ENCODE assay signal across 11 cellular contexts in the genomic region with DNA sequence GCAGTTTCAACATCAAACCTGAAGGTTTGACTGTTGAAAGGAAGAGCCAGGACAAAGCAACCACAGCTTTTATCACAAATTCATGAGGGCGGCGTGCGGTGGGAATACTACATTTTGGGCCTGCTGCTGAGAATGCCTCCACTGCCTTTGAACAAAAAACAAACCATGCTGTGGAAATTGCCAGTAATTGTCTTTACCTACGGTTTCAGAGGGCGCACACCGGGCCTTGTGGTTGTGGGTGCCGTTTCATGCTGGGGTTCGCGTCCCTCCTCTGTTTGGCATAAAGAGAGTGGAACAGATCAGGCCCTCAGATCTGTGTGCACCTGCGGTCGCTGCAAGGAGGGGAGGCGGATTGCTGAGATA. TPM values are rescaled to one million over a fixed set of nuclear protein-coding genes. Genes with fewer than 3 reads are reported as not detected.
DNase-seq lines count a peak whose midpoint lies in the region; ATAC-seq and TF ChIP-seq lines count a peak whose summit lies in the region.
"Had no signal": no experiment of that assay in that cellular context is flagged by ENCODE, and none has a peak within 500 bp of the region (broad histone marks: within the 10 kb centered on the region; RNA-seq: fewer than 3 reads in every experiment).

No MANE protein-coding gene starts in this region.

- H3K36me3 Mint-ChIP-seq in T-helper 17 cell (ENCODE audit: low read depth) (no peaks in the 10 kb centered on the region), WTC11 (no peaks in the 10 kb centered on the region)
- H3K36me3 Mint-ChIP-seq in effector memory CD8-positive, alpha-beta T cell (ENCODE audit: insufficient read depth): no peaks in the 10 kb centered on the region

- no peak overlapping the region for H3K9ac ChIP-seq in Karpas-422 (ENCODE audit: low read length)

- H3K27ac ChIP-seq in Karpas-422 (ENCODE audit: low read length): no peak overlapping the region
- H3K27ac ChIP-seq: coronary artery had no signal

- H3K4me1 Mint-ChIP-seq in T-helper 17 cell: peaks cover 72% of the 10 kb centered on the region
- peaks cover 31 to 34% of the 10 kb centered on the region in 2 donors for H3K4me1 Mint-ChIP-seq in effector memory CD8-positive, alpha-beta T cell (ENCODE audit: low read depth in 2 of 2)
- peaks cover 6% of the 10 kb centered on the region for H3K4me1 Mint-ChIP-seq in WTC11

- DNase-seq in T-helper 17 cell: peak in 2 of 3 donors; percentile 53 to 68
- DNase-seq in activated T-cell treated with anti-CD3 and anti-CD28 coated beads for 4 hours: peak; percentile 72
- DNase-seq in effector memory CD8-positive, alpha-beta T cell: peak in 2 of 3 experiments; percentile 41
- DNase-seq in stimulated activated CD8-positive, alpha-beta memory T cell treated with anti-CD3 and anti-CD28 coated beads, Interleukin-4, amount 100 ng/mL, for 1 hour (ENCODE audit: low read depth in 2 of 2, low spot score in 1 of 2): peak; percentile 42 to 71
- no peak for DNase-seq in left lobe of liver (ENCODE audit: low spot score)
- no peak for DNase-seq in Karpas-422
- no peak for DNase-seq in WTC11 (ENCODE audit: low spot score)
- DNase-seq: MM.1S had no signal

- POLR2A ChIA-PET in WTC11 (lab: Charles Lee): no interaction called here

- no peaks in the 10 kb centered on the region for H3K27me3 ChIP-seq in Karpas-422 (ENCODE audit: low read length)

- no peak overlapping the region for H3K4me3 ChIP-seq in Karpas-422 (ENCODE audit: low read length)
- H3K4me3 ChIP-seq: coronary artery, lung had no signal

- H4K20me1 ChIP-seq in Karpas-422 (ENCODE audit: insufficient read depth, low read depth, low read length): no peaks in the 10 kb centered on the region; the same call in 1 of the 2 replicates

- H3K36me3 ChIP-seq in Karpas-422 (ENCODE audit: insufficient read depth, low read length): no peaks in the 10 kb centered on the region

- no peaks in the 10 kb centered on the region for H3K4me1 ChIP-seq in Karpas-422 (ENCODE audit: low read length)

- no peak overlapping the region for H3K4me2 ChIP-seq in Karpas-422 (ENCODE audit: low read depth, low read length, poor library complexity, severe bottlenecking)

- H3K27ac Mint-ChIP-seq in T-helper 17 cell (peak overlapping the region; percentile 92), WTC11 (no peak overlapping the region)
- peak overlapping the region; percentile 16 to 69 for H3K27ac Mint-ChIP-seq in effector memory CD8-positive, alpha-beta T cell

- CTCF ChIA-PET in WTC11 (lab: Charles Lee): interaction anchor here (2.9 to 3.7 kb wide), 2 partner anchors 14 to 47 kb away, joined by 13 to 19 read pairs; no protein-coding TSS in a partner anchor

- H3K9me2 ChIP-seq in Karpas-422 (replicated peaks; ENCODE audit: insufficient read depth, low read length): no peaks in the 10 kb centered on the region

- H3K9me3 ChIP-seq in T-helper 17 cell (ENCODE audit: control insufficient read depth, low read length, poor library complexity, severe bottlenecking) (no peaks in the 10 kb centered on the region), Karpas-422 (ENCODE audit: low read length) (no peaks in the 10 kb centered on the region)

- no peaks in the 10 kb centered on the region for H3K9me3 Mint-ChIP-seq in effector memory CD8-positive, alpha-beta T cell
- H3K9me3 Mint-ChIP-seq in WTC11: no peaks in the 10 kb centered on the region

- no peak for TF ChIP-seq CTCF in WTC11 (IDR thresholded peaks at IDR 0.05)

- peak; percentile 85 for ATAC-seq in T-helper 17 cell
- peak; percentile 83 for ATAC-seq in effector memory CD8-positive, alpha-beta T cell (replicated peaks)
- no peak for ATAC-seq in left lobe of liver
- no peak for ATAC-seq in HG03280 (IDR thresholded peaks at IDR 0.05; ENCODE audit: unreplicated experiment)
- ATAC-seq in WTC11: no peak

- peak overlapping the region; percentile 71 for H3K4me3 Mint-ChIP-seq in T-helper 17 cell
- H3K4me3 Mint-ChIP-seq in effector memory CD8-positive, alpha-beta T cell: peak overlapping the region; percentile 2 to 13
- H3K4me3 Mint-ChIP-seq in WTC11: no peak overlapping the region

- H3K27me3 Mint-ChIP-seq in T-helper 17 cell: no peaks in the 10 kb centered on the region
- no peaks in the 10 kb centered on the region for H3K27me3 Mint-ChIP-seq in effector memory CD8-positive, alpha-beta T cell
- H3K27me3 Mint-ChIP-seq in WTC11 (ENCODE audit: low read depth): peaks cover 4% of the 10 kb centered on the region; the same call in 1 of the 2 replicates

- no peak overlapping the region for H2AFZ ChIP-seq in Karpas-422 (ENCODE audit: low read length)

- no peaks in the 10 kb centered on the region for H3K79me2 ChIP-seq in Karpas-422 (ENCODE audit: low read length)

TF ChIP-seq in WTC11, 78 proteins besides CTCF, POLR2A, EP300 and RAD21:
- TF ChIP-seq GABPB1 (CRISPR knock-in tag; IDR thresholded peaks at IDR 0.05): no peak
- no peak for TF ChIP-seq ZNF423 (CRISPR knock-in tag; IDR thresholded peaks at IDR 0.05)
- TF ChIP-seq, protein P1, sequence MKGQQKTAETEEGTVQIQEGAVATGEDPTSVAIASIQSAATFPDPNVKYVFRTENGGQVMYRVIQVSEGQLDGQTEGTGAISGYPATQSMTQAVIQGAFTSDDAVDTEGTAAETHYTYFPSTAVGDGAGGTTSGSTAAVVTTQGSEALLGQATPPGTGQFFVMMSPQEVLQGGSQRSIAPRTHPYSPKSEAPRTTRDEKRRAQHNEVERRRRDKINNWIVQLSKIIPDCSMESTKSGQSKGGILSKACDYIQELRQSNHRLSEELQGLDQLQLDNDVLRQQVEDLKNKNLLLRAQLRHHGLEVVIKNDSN (CRISPR knock-in tag; IDR thresholded peaks at IDR 0.05): no peak
- TF ChIP-seq, protein P2, sequence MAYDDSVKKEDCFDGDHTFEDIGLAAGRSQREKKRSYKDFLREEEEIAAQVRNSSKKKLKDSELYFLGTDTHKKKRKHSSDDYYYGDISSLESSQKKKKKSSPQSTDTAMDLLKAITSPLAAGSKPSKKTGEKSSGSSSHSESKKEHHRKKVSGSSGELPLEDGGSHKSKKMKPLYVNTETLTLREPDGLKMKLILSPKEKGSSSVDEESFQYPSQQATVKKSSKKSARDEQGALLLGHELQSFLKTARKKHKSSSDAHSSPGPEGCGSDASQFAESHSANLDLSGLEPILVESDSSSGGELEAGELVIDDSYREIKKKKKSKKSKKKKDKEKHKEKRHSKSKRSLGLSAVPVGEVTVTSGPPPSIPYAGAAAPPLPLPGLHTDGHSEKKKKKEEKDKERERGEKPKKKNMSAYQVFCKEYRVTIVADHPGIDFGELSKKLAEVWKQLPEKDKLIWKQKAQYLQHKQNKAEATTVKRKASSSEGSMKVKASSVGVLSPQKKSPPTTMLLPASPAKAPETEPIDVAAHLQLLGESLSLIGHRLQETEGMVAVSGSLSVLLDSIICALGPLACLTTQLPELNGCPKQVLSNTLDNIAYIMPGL (CRISPR knock-in tag; IDR thresholded peaks at IDR 0.05): no peak
- no peak for TF ChIP-seq NFYB (CRISPR knock-in tag; conservative IDR thresholded peaks at IDR 0.05; ENCODE audit: low read depth)
- no peak for TF ChIP-seq ATF1 (CRISPR knock-in tag; IDR thresholded peaks at IDR 0.05)
- TF ChIP-seq, protein P3, sequence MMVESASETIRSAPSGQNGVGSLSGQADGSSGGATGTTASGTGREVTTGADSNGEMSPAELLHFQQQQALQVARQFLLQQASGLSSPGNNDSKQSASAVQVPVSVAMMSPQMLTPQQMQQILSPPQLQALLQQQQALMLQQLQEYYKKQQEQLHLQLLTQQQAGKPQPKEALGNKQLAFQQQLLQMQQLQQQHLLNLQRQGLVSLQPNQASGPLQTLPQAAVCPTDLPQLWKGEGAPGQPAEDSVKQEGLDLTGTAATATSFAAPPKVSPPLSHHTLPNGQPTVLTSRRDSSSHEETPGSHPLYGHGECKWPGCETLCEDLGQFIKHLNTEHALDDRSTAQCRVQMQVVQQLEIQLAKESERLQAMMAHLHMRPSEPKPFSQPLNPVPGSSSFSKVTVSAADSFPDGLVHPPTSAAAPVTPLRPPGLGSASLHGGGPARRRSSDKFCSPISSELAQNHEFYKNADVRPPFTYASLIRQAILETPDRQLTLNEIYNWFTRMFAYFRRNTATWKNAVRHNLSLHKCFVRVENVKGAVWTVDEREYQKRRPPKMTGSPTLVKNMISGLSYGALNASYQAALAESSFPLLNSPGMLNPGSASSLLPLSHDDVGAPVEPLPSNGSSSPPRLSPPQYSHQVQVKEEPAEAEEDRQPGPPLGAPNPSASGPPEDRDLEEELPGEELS (CRISPR knock-in tag; IDR thresholded peaks at IDR 0.05): no peak
- TF ChIP-seq SOX15 (CRISPR knock-in tag; IDR thresholded peaks at IDR 0.05): no peak
- no peak for TF ChIP-seq RORB (CRISPR knock-in tag; IDR thresholded peaks at IDR 0.05)
- TF ChIP-seq, protein P4, sequence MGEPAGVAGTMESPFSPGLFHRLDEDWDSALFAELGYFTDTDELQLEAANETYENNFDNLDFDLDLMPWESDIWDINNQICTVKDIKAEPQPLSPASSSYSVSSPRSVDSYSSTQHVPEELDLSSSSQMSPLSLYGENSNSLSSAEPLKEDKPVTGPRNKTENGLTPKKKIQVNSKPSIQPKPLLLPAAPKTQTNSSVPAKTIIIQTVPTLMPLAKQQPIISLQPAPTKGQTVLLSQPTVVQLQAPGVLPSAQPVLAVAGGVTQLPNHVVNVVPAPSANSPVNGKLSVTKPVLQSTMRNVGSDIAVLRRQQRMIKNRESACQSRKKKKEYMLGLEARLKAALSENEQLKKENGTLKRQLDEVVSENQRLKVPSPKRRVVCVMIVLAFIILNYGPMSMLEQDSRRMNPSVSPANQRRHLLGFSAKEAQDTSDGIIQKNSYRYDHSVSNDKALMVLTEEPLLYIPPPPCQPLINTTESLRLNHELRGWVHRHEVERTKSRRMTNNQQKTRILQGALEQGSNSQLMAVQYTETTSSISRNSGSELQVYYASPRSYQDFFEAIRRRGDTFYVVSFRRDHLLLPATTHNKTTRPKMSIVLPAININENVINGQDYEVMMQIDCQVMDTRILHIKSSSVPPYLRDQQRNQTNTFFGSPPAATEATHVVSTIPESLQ (CRISPR knock-in tag; IDR thresholded peaks at IDR 0.05): no peak
- no peak for TF ChIP-seq CREM (CRISPR knock-in tag; IDR thresholded peaks at IDR 0.05)
- TF ChIP-seq TCF7 (CRISPR knock-in tag; IDR thresholded peaks at IDR 0.05; ENCODE audit: low read depth): no peak
- no peak for TF ChIP-seq HMGA2 (CRISPR knock-in tag; IDR thresholded peaks at IDR 0.05)
- TF ChIP-seq MXD4 (CRISPR knock-in tag; IDR thresholded peaks at IDR 0.05; ENCODE audit: borderline replicate concordance): no peak
TF ChIP-seq in WTC11: peak in this region for 0.

RNA-seq across cellular contexts. Expression of a gene that starts 27.6 kb away (rescaled TPM):
- total RNA-seq in T-helper 17 cell: 100 to 1,000 TPM; 308 to 405 TPM
- 3.1 TPM for total RNA-seq in left lobe of liver
- total RNA-seq in Karpas-422 (2014; rRNA removed; shearing (Covaris generic); ENCODE audit: low replicate concordance): not detected in 2 replicates
- 8.9 to 11.3 TPM (median 9.6 TPM) in 3 replicates for total RNA-seq in WTC11 (2021)

Comparison
In these comparisons a context has a peak if more than half of its experiments do, and no peak if none do; other contexts are left out.
1. ATAC-seq: peak in T-helper 17 cell (single experiment) and effector memory CD8-positive, alpha-beta T cell (single experiment); none in left lobe of liver (single experiment), HG03280 (single experiment) and WTC11 (single experiment).
2. DNase-seq: peak in T-helper 17 cell (2 of 3), activated T-cell treated with anti-CD3 and anti-CD28 coated beads for 4 hours (single experiment), effector memory CD8-positive, alpha-beta T cell (2 of 3) and stimulated activated CD8-positive, alpha-beta memory T cell treated with anti-CD3 and anti-CD28 coated beads, Interleukin-4, amount 100 ng/mL, for 1 hour (2 of 2); none in left lobe of liver (single experiment), Karpas-422 (single experiment) and WTC11 (single experiment).
3. RNA of a gene that starts 27.6 kb away (total RNA-seq): 308 to 405 TPM in T-helper 17 cell; 8.9 to 11.3 TPM in WTC11, 3.1 TPM in left lobe of liver (single experiment) and not detected in Karpas-422; every median in the first group is over 10 times any median in the second.